In genomic region chr1:79193211-79194079, GRCh38 we compare ENCODE assay signal across 9 cellular contexts.
DNase-seq lines count a peak whose midpoint lies in the region; ATAC-seq, FAIRE-seq and TF ChIP-seq lines count a peak whose summit lies in the region.
"Had no signal": no experiment of that assay in that cellular context is flagged by ENCODE, and none has a peak within 500 bp of the region (broad histone marks: within the 10 kb centered on the region; RNA-seq: fewer than 3 reads in every experiment).

No MANE protein-coding gene starts in this region.

- BruUV-seq in mammary epithelial cell (replicated peaks; lab: Mats Ljungman, UMichigan) = no TSS peak

- ATAC-seq in GM19452 (IDR thresholded peaks at IDR 0.05; ENCODE audit: unreplicated experiment) (peak; percentile 46), HG03558 (IDR thresholded peaks at IDR 0.05; ENCODE audit: extremely low read depth, unreplicated experiment) (peak; percentile 40)

- dilution Hi-C loops in mammary epithelial cell (cut with HindIII; ENCODE audit: low sequenced_read_pairs) = no loop called here

- H3K9ac ChIP-seq in mammary epithelial cell (ENCODE audit: insufficient read depth, low read length) (no peak overlapping the region), smooth muscle cell (ENCODE audit: low read depth) (no peak overlapping the region)

- H3K9me3 ChIP-seq in mammary epithelial cell (replicated peaks; ENCODE audit: insufficient read depth, low read length) (no peaks in the 10 kb centered on the region), smooth muscle cell (replicated peaks; ENCODE audit: low read depth) (no peaks in the 10 kb centered on the region)

- H2AFZ ChIP-seq in mammary epithelial cell (ENCODE audit: low read depth, low read length) = peak overlapping the region; percentile 72
- peak overlapping the region; percentile 77 for H2AFZ ChIP-seq in smooth muscle cell (ENCODE audit: low read depth)

- peak overlapping the region; percentile 62 for H3K4me2 ChIP-seq in mammary epithelial cell (ENCODE audit: insufficient read depth, low read depth, low read length)
- peak overlapping the region; percentile 79 for H3K4me2 ChIP-seq in smooth muscle cell

- no peaks in the 10 kb centered on the region for H3F3A ChIP-seq in smooth muscle cell (ENCODE audit: low read depth)

- H4K20me1 ChIP-seq in mammary epithelial cell (ENCODE audit: insufficient read depth, low read length) (no peaks in the 10 kb centered on the region), smooth muscle cell (ENCODE audit: low read depth) (no peaks in the 10 kb centered on the region)

- intact Hi-C loops in mammary epithelial cell (cut with micrococcal nuclease) = no loop called here

- WGBS in mammary epithelial cell (ENCODE audit: low coverage, missing lambda C conversion rate) = 43% methylated on average over 7 of the region's 7 CpGs
- WGBS in smooth muscle cell (ENCODE audit: low lambda C conversion rate) = 38% methylated on average over 7 of the region's 7 CpGs

- H3K27me3 ChIP-seq in mammary epithelial cell (ENCODE audit: insufficient read depth, low read length) = no peaks in the 10 kb centered on the region
- H3K27me3 ChIP-seq in smooth muscle cell (ENCODE audit: low read depth) = no peaks in the 10 kb centered on the region

- H3K27ac ChIP-seq in mammary epithelial cell (ENCODE audit: insufficient read depth, low read depth, low read length) (peak overlapping the region; percentile 55), smooth muscle cell (ENCODE audit: low read depth) (peak overlapping the region; percentile 78)

- CTCF ChIA-PET in mammary epithelial cell (lab: Charles Lee; ENCODE audit: low non-redundant PET) = no interaction called here

- H3K36me3 ChIP-seq in mammary epithelial cell (ENCODE audit: insufficient read depth, low read length) (no peaks in the 10 kb centered on the region), smooth muscle cell (ENCODE audit: low read depth) (no peaks in the 10 kb centered on the region)

- H3K79me2 ChIP-seq in mammary epithelial cell (ENCODE audit: insufficient read depth, low read length) (no peaks in the 10 kb centered on the region), smooth muscle cell (ENCODE audit: low read depth) (no peaks in the 10 kb centered on the region)

- H3K4me1 ChIP-seq in mammary epithelial cell (ENCODE audit: insufficient read depth, low read length) (peaks cover 10% of the 10 kb centered on the region), smooth muscle cell (ENCODE audit: low read depth) (peaks cover 11% of the 10 kb centered on the region)

- DNase-seq in A172 (ENCODE audit: low spot score) = peak; percentile 39
- DNase-seq in mammary epithelial cell = peak; percentile 74
- DNase-seq in smooth muscle cell (lab: John Stamatoyannopoulos, UW; ENCODE audit: unreplicated experiment) = no peak
- no peak for DNase-seq in effector CD4-positive, alpha-beta T cell
- DNase-seq in frontal cortex (ENCODE audit: low spot score in 2 of 2) = no peak
- DNase-seq in anterior cingulate cortex (lab: John Stamatoyannopoulos, UW) = no peak

- H3K4me3 ChIP-seq in mammary epithelial cell (replicated peaks in 1 of 3; ENCODE audit: insufficient read depth in 1 of 3, low read depth in 2 of 3, low read length in 3 of 3) (no peak overlapping the region), smooth muscle cell (no peak overlapping the region)

- FAIRE-seq in frontal cortex (lab: Jason Lieb, UNC) = no peak
- FAIRE-seq: G401.6 had no signal

- in situ Hi-C loops in mammary epithelial cell (cut with MboI; ENCODE audit: low sequenced_read_pairs in 2 of 2) = no loop called here

- TF ChIP-seq CTCF in mammary epithelial cell (conservative IDR thresholded peaks at IDR 0.05 in 1 of 2, IDR thresholded peaks at IDR 0.05 in 1 of 2; ENCODE audit: extremely low read depth in 1 of 2, insufficient read depth in 1 of 2, low read depth in 1 of 2, low read length in 2 of 2) (no peak), smooth muscle cell (IDR thresholded peaks at IDR 0.05; ENCODE audit: borderline replicate concordance, insufficient read depth, poor library complexity, severe bottlenecking) (no peak)

Comparison
In these comparisons a context has a peak if more than half of its experiments do, and no peak if none do; other contexts are left out.
1. DNase-seq: peak in A172 (single experiment) and mammary epithelial cell (single experiment); none in smooth muscle cell (single experiment), effector CD4-positive, alpha-beta T cell (single experiment), frontal cortex (0 of 2) and anterior cingulate cortex (0 of 58).